In the genomic region with DNA sequence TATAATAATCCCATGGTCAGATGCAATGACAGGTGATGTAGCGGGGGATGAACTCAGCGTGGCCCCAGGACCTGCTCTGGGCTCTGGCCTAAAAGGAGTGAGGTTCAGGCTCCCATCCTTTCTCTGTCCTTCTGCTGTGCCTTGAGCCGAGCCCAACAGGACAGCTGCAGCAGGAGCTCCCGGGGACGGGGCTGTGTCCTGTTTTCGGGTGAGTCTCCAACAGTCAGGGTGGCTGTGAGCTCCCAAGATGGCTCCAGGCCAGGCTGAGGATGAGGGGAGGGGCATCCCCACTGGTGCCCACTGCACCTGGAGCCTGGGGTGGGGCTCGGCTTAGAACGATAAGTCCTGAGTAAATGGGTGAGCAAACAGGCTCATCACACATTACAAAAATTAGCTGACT, we compare ENCODE assay signal across 16 cellular contexts.
DNase-seq lines count a peak whose midpoint lies in the region; ATAC-seq and TF ChIP-seq lines count a peak whose summit lies in the region.
"Had no signal": no experiment of that assay in that cellular context is flagged by ENCODE, and none has a peak within 500 bp of the region (broad histone marks: within the 10 kb centered on the region; RNA-seq: fewer than 3 reads in every experiment).

No MANE protein-coding gene starts in this region.

- TF ChIP-seq POLR2A in spleen (IDR thresholded peaks at IDR 0.05) = no peak

- H3K36me3 ChIP-seq in lower lobe of right lung = no peaks in the 10 kb centered on the region
- H3K36me3 ChIP-seq in spleen = no peaks in the 10 kb centered on the region

- no peak overlapping the region for H3K27ac Mint-ChIP-seq in chondrocyte (ENCODE audit: unreplicated experiment)
- H3K27ac Mint-ChIP-seq in T-cell = no peak overlapping the region
- H3K27ac Mint-ChIP-seq: CD4-positive, CD25-positive, alpha-beta regulatory T cell; CD8-positive, alpha-beta T cell; H9 had no signal

- no peak for ATAC-seq in lower lobe of right lung
- no peak for ATAC-seq in GM21423 (IDR thresholded peaks at IDR 0.05; ENCODE audit: unreplicated experiment)
- no peak for ATAC-seq in T-cell (replicated peaks in 1 of 4)
- ATAC-seq: CD8-positive, alpha-beta T cell; GM12878; GM23338; HCT116 had no signal

- TF ChIP-seq CTCF in chondrocyte (IDR thresholded peaks at IDR 0.05) (no peak), lower lobe of right lung (IDR thresholded peaks at IDR 0.05) (no peak), spleen (IDR thresholded peaks at IDR 0.05 in 8 of 11, conservative IDR thresholded peaks at IDR 0.05 in 3 of 11) (no peak)

- peaks cover 5% of the 10 kb centered on the region for H3K4me1 Mint-ChIP-seq in chondrocyte (ENCODE audit: low read depth)
- no peaks in the 10 kb centered on the region for H3K4me1 Mint-ChIP-seq in T-cell
- H3K4me1 Mint-ChIP-seq: CD4-positive, CD25-positive, alpha-beta regulatory T cell; GM23338 had no signal

- CTCF ChIA-PET in T-cell (lab: Charles Lee) = no interaction called here

- DNase-seq in chondrocyte (ENCODE audit: low spot score) = peak; percentile 52
- peak; percentile 30 for DNase-seq in lower lobe of right lung
- peak; percentile 37 for DNase-seq in spleen
- no peak for DNase-seq in T-cell
- DNase-seq in NCI-H1436 (lab: John Stamatoyannopoulos, UW) = no peak
- DNase-seq: C1 segment of cervical spinal cord; Caco-2; CD4-positive, CD25-positive, alpha-beta regulatory T cell; CD8-positive, alpha-beta T cell; DMS153; DND-41; H9 had no signal

- peaks cover 5% of the 10 kb centered on the region for H3K27me3 ChIP-seq in lower lobe of right lung (ENCODE audit: low read depth)
- peaks cover 0 to 93% (median 0%) of the 10 kb centered on the region in 7 donors for H3K27me3 ChIP-seq in spleen (replicated peaks in 1 of 7)

- H3K4me3 Mint-ChIP-seq in chondrocyte (ENCODE audit: unreplicated experiment) = no peak overlapping the region
- no peak overlapping the region for H3K4me3 Mint-ChIP-seq in T-cell
- H3K4me3 Mint-ChIP-seq: CD4-positive, CD25-positive, alpha-beta regulatory T cell; CD8-positive, alpha-beta T cell; GM23338; H9 had no signal

- H3K27ac ChIP-seq in lower lobe of right lung (no peak overlapping the region), spleen (no peak overlapping the region)

- H3K27me3 Mint-ChIP-seq in chondrocyte (ENCODE audit: low read depth) (peaks cover under 1% of the 10 kb centered on the region), T-cell (no peaks in the 10 kb centered on the region)
- H3K27me3 Mint-ChIP-seq: CD4-positive, CD25-positive, alpha-beta regulatory T cell had no signal

- H3K4me1 ChIP-seq in lower lobe of right lung (no peaks in the 10 kb centered on the region), spleen (peaks cover 0 to 17% (median 0%) of the 10 kb centered on the region in 6 donors)
- H3K4me1 ChIP-seq: Caco-2 had no signal

- H3K9me3 ChIP-seq in lower lobe of right lung (no peaks in the 10 kb centered on the region), spleen (no peaks in the 10 kb centered on the region)
- H3K9me3 ChIP-seq: Caco-2 had no signal

- 61 to 80% (median 74%) methylated on average over 8 of the region's 8 CpGs for WGBS in spleen, 5 donors

- H3K4me3 ChIP-seq in lower lobe of right lung = no peak overlapping the region
- no peak overlapping the region for H3K4me3 ChIP-seq in spleen
- H3K4me3 ChIP-seq: GM12878, GM23338 had no signal

- intact Hi-C loops in lower lobe of right lung (cut with DNase I) (no loop called here), spleen (cut with DNase I; ENCODE audit: low total_unique reads) (no loop called here)

- POLR2A ChIA-PET in T-cell (lab: Charles Lee) = no interaction called here

- H3K36me3 Mint-ChIP-seq in chondrocyte (ENCODE audit: low read depth) = no peaks in the 10 kb centered on the region
- H3K36me3 Mint-ChIP-seq in T-cell = no peaks in the 10 kb centered on the region
- H3K36me3 Mint-ChIP-seq: CD4-positive, CD25-positive, alpha-beta regulatory T cell; CD8-positive, alpha-beta T cell had no signal

- no peaks in the 10 kb centered on the region for H3K9me3 Mint-ChIP-seq in chondrocyte (ENCODE audit: low read depth)
- no peaks in the 10 kb centered on the region for H3K9me3 Mint-ChIP-seq in T-cell
- H3K9me3 Mint-ChIP-seq: CD8-positive, alpha-beta T cell; GM23338; H9 had no signal

Comparison
In these comparisons a context has a peak if more than half of its experiments do, and no peak if none do; other contexts are left out.
1. DNase-seq: peak in chondrocyte (single experiment), lower lobe of right lung (single experiment) and spleen (single experiment); none in T-cell (0 of 34) and NCI-H1436 (single experiment).